ENCODE assay signal across 22 cellular contexts in the genomic region with DNA sequence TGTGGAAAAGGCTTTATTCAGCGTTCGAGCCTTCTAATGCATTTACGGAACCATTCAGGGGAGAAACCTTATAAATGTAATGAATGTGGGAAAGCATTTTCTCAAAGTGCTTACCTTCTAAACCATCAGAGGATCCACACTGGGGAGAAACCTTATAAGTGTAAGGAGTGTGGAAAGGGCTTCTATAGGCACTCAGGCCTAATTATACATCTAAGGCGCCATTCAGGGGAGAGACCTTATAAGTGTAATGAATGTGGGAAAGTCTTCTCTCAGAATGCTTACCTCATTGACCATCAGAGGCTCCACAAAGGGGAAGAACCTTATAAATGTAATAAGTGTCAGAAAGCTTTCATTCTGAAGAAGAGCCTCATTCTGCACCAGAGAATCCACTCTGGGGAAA.
"Had no signal": no experiment of that assay in that cellular context is flagged by ENCODE, and none has a peak within 500 bp of the region (broad histone marks: within the 10 kb centered on the region; RNA-seq: fewer than 3 reads in every experiment).

No MANE protein-coding gene starts in this region.

- H3K4me1 ChIP-seq: gastrocnemius medialis, right atrium auricular region, testis, upper lobe of left lung had no signal

- H3K9me3 ChIP-seq: testis had no signal

- ATAC-seq: activated CD4-positive, alpha-beta T cell treated with anti-CD3 and anti-CD28 coated beads for 36 hours; activated CD8-positive, alpha-beta memory T cell treated with anti-CD3 and anti-CD28 coated beads, Interleukin-2, amount 10 ng/mL, durations not matched to agents 7 days and 5 days; activated CD8-positive, alpha-beta T cell treated with anti-CD3 and anti-CD28 coated beads, Interleukin-2, amount 10 ng/mL, durations not matched to agents 7 days and 5 days; activated naive CD8-positive, alpha-beta T cell treated with anti-CD3 and anti-CD28 coated beads, Interleukin-2, amount 50 U/mL, for 24 hours; gastrocnemius medialis; left ventricle myocardium superior; natural killer cell treated with Interleukin-12 subunit alpha and Interleukin-12 subunit beta and Interleukin-15 and Interleukin-18, amount 100 ng/mL, for 72 hours had no signal

- H3K4me3 ChIP-seq: right atrium auricular region, testis, upper lobe of left lung had no signal

- H3K27me3 ChIP-seq: gastrocnemius medialis, right atrium auricular region, spleen, testis, upper lobe of left lung had no signal

- FAIRE-seq: colon, endometrium had no signal

- DNase-seq: activated CD4-positive, alpha-beta T cell treated with anti-CD3 and anti-CD28 coated beads for 36 hours; activated CD4-positive, CD25-positive, alpha-beta regulatory T cell; activated CD8-positive, alpha-beta memory T cell treated with anti-CD3 and anti-CD28 coated beads, Interleukin-2, amount 10 ng/mL, durations not matched to agents 7 days and 5 days; activated CD8-positive, alpha-beta T cell treated with anti-CD3 and anti-CD28 coated beads, Interleukin-2, amount 10 ng/mL, durations not matched to agents 7 days and 5 days; activated naive CD8-positive, alpha-beta T cell treated with anti-CD3 and anti-CD28 coated beads, Interleukin-2, amount 50 U/mL, for 24 hours; activated T-cell treated with anti-CD3 and anti-CD28 coated beads, Interleukin-2, amount 50 U/mL, for 48 hours; dermis blood vessel endothelial cell; effector CD4-positive, alpha-beta T cell; gastrocnemius medialis; glutamatergic neuron; islet precursor cell; left ventricle myocardium superior; spleen; stimulated activated CD4-positive, alpha-beta T cell treated with anti-CD3 and anti-CD28 coated beads, Interleukin-2, amount 100 ng/mL, for 48 hours; stimulated activated naive CD4-positive, alpha-beta T cell treated with Interleukin-2 at 50 U/mL for 16 hours; T-helper 1 cell; testis; upper lobe of left lung had no signal

- H3K27ac ChIP-seq: gastrocnemius medialis, right atrium auricular region, spleen, testis, upper lobe of left lung had no signal
